In genomic region chr5:57713535-57713934, GRCh38 we compare ENCODE assay signal across 5 cellular contexts.
DNase-seq lines count a peak whose midpoint lies in the region; ATAC-seq, FAIRE-seq and TF ChIP-seq lines count a peak whose summit lies in the region.
"Not testable (repeated sequence)": the region's sequence is repeated elsewhere in the genome, so short reads cannot be mapped to it uniquely, and the experiment has no call there.

No MANE protein-coding gene starts in this region.

- not testable (repeated sequence) for DNase-seq in IMR-90; K562 (ENCODE audit: extremely low read depth in 1 of 4, low spot score in 3 of 4); mammary epithelial cell; HepG2 (ENCODE audit: low spot score)

- H3K36me3 ChIP-seq in HEK293 (ENCODE audit: control insufficient read depth in 2 of 2, insufficient read depth in 1 of 2, low read length in 2 of 2); IMR-90 (ENCODE audit: control insufficient read depth, insufficient read depth, low read length); K562 (ENCODE audit: control insufficient read depth, insufficient read depth, low read length); mammary epithelial cell (ENCODE audit: insufficient read depth, low read length); HepG2 (replicated peaks in 1 of 2; ENCODE audit: control insufficient read depth in 1 of 2, insufficient read depth in 2 of 2, low read length in 2 of 2): not testable (repeated sequence)

- H3K79me1 ChIP-seq in IMR-90 (ENCODE audit: low read depth in 1 of 2, low read length in 2 of 2): not testable (repeated sequence)

- H2AFZ ChIP-seq in IMR-90 (replicated peaks; ENCODE audit: low read length, poor library complexity); K562 (ENCODE audit: low read depth, low read length); HepG2 (ENCODE audit: low read length): not testable (repeated sequence)
- peak overlapping the region; percentile 41 for H2AFZ ChIP-seq in mammary epithelial cell (ENCODE audit: low read depth, low read length)

- H4K91ac ChIP-seq in IMR-90 (ENCODE audit: insufficient read depth, low read depth, low read length): not testable (repeated sequence)

- H3K23ac ChIP-seq in IMR-90 (ENCODE audit: low read depth, low read length): not testable (repeated sequence)

- not testable (repeated sequence) for FAIRE-seq in K562 (lab: Jason Lieb, UNC); HepG2 (lab: Jason Lieb, UNC)

- H3K4me3 ChIP-seq in HEK293 (ENCODE audit: low read depth, low read length); IMR-90 (ENCODE audit: insufficient read depth, low read depth, low read length); K562; mammary epithelial cell (replicated peaks in 1 of 3; ENCODE audit: insufficient read depth in 1 of 3, low read depth in 2 of 3, low read length in 3 of 3); HepG2 (replicated peaks in 1 of 3; ENCODE audit: insufficient read depth in 1 of 3, low read depth in 2 of 3, low read length in 3 of 3): not testable (repeated sequence)

- not testable (repeated sequence) for H3K27me3 ChIP-seq in IMR-90 (ENCODE audit: control insufficient read depth, insufficient read depth, low read length); K562 (ENCODE audit: control insufficient read depth in 2 of 2, insufficient read depth in 2 of 2, low read length in 2 of 2); mammary epithelial cell (ENCODE audit: insufficient read depth, low read length); HepG2 (ENCODE audit: control insufficient read depth in 1 of 2, insufficient read depth in 2 of 2, low read length in 2 of 2)

- not testable (repeated sequence) for H2AK9ac ChIP-seq in IMR-90 (replicated peaks; ENCODE audit: low read depth, low read length, poor library complexity)

- not testable (repeated sequence) for H3K18ac ChIP-seq in IMR-90 (ENCODE audit: low read depth, low read length)

- H3K79me2 ChIP-seq in K562 (ENCODE audit: control insufficient read depth, insufficient read depth, low read length); mammary epithelial cell (ENCODE audit: insufficient read depth, low read length); HepG2 (ENCODE audit: insufficient read depth, low read length): not testable (repeated sequence)

- 0 out of 3 replicates have a peak overlapping the region, but pooled peaks have one; percentile 35 for H2BK15ac ChIP-seq in IMR-90 (ENCODE audit: low read depth, low read length)

- H2BK120ac ChIP-seq in IMR-90 (ENCODE audit: low read depth, low read length): not testable (repeated sequence)

- CTCF ChIA-PET in HEK293 (lab: Yijun Ruan, JAX); IMR-90 (lab: Yijun Ruan, JAX); K562 (lab: Yijun Ruan, JAX; ENCODE audit: low intra/inter-chr PET ratio); mammary epithelial cell (lab: Charles Lee; ENCODE audit: low non-redundant PET); HepG2 (lab: Yijun Ruan, JAX; ENCODE audit: low intra/inter-chr PET ratio, low total read pairs): not testable (repeated sequence)

- not testable (repeated sequence) for H4K5ac ChIP-seq in IMR-90 (ENCODE audit: low read depth, low read length)

- not testable (repeated sequence) for H3K4ac ChIP-seq in IMR-90 (ENCODE audit: low read depth, low read length)

- in situ Hi-C loops in IMR-90 (cut with MboI; ENCODE audit: low sequenced_read_pairs); K562 (cut with MboI); mammary epithelial cell (cut with MboI; ENCODE audit: low sequenced_read_pairs in 2 of 2); HepG2 (cut with HindIII; ENCODE audit: extremely low pct_ligation_motif_present, low pct_unique_long_range_greater_than_20kb): not testable (repeated sequence)

- H3K9me3 ChIP-seq in HEK293 (ENCODE audit: control insufficient read depth, insufficient read depth, low read depth, low read length); IMR-90 (ENCODE audit: control insufficient read depth, insufficient read depth, low read length); K562 (replicated peaks; ENCODE audit: control insufficient read depth, insufficient read depth, low read depth, low read length); mammary epithelial cell (replicated peaks; ENCODE audit: insufficient read depth, low read length); HepG2 (ENCODE audit: low read length): not testable (repeated sequence)

- H3K9me1 ChIP-seq in IMR-90 (ENCODE audit: insufficient read depth, low read length); K562 (ENCODE audit: control insufficient read depth, insufficient read depth, low read length): not testable (repeated sequence)

- H3K14ac ChIP-seq in IMR-90 (replicated peaks; ENCODE audit: low read depth, low read length): not testable (repeated sequence)

- H3K56ac ChIP-seq in IMR-90 (ENCODE audit: extremely low read depth, insufficient read depth, low read length): not testable (repeated sequence)

- not testable (repeated sequence) for H3K4me1 ChIP-seq in HEK293 (ENCODE audit: control insufficient read depth, insufficient read depth, low read length); IMR-90 (ENCODE audit: control insufficient read depth, insufficient read depth, low read length); K562 (replicated peaks in 1 of 2; ENCODE audit: control insufficient read depth in 2 of 2, insufficient read depth in 2 of 2, low read length in 2 of 2); mammary epithelial cell (ENCODE audit: insufficient read depth, low read length)
- H3K4me1 ChIP-seq in HepG2 (ENCODE audit: insufficient read depth, low read length): peaks cover 15% of the 10 kb centered on the region

- not testable (repeated sequence) for H2BK20ac ChIP-seq in IMR-90 (ENCODE audit: low read depth, low read length)

- ATAC-seq in IMR-90 (ENCODE audit: low read depth); K562; HepG2: not testable (repeated sequence)

- H2AK5ac ChIP-seq in IMR-90 (ENCODE audit: low read depth, low read length): not testable (repeated sequence)

- TF ChIP-seq POLR2A in IMR-90 (IDR thresholded peaks at IDR 0.05; ENCODE audit: low read depth, low read length); K562 (conservative IDR thresholded peaks at IDR 0.05); HepG2 (IDR thresholded peaks at IDR 0.05; ENCODE audit: insufficient read depth in 1 of 2, low read depth in 2 of 2, low read length in 2 of 2): not testable (repeated sequence)

- not testable (repeated sequence) for H3K27ac ChIP-seq in HEK293 (ENCODE audit: extremely low read depth, low read depth, low read length); IMR-90 (ENCODE audit: insufficient read depth, low read length); K562 (ENCODE audit: extremely low read depth, low read depth, low read length); mammary epithelial cell (ENCODE audit: insufficient read depth, low read depth, low read length); HepG2 (ENCODE audit: extremely low read length, insufficient read depth, low read length)

- H4K8ac ChIP-seq in IMR-90 (ENCODE audit: low read depth in 2 of 2, low read length in 2 of 2): not testable (repeated sequence)

- not testable (repeated sequence) for H3K9ac ChIP-seq in IMR-90 (ENCODE audit: low read depth, low read length); K562 (ENCODE audit: insufficient read depth in 1 of 2, low read depth in 2 of 2, low read length in 2 of 2); mammary epithelial cell (ENCODE audit: insufficient read depth, low read length); HepG2 (ENCODE audit: insufficient read depth, low read depth, low read length)

- POLR2A ChIA-PET in HEK293 (lab: Yijun Ruan, JAX); IMR-90 (lab: Charles Lee; ENCODE audit: unreplicated experiment); K562 (lab: Yijun Ruan, JAX); HepG2 (lab: Yijun Ruan, JAX): not testable (repeated sequence)

- not testable (repeated sequence) for TF ChIP-seq CTCF in HEK293 (tag by site-specific recombination; IDR thresholded peaks at IDR 0.05); IMR-90 (conservative IDR thresholded peaks at IDR 0.05; ENCODE audit: low read depth, low read length); K562 (IDR thresholded peaks at IDR 0.05 in 2 of 3, conservative IDR thresholded peaks at IDR 0.05 in 1 of 3; ENCODE audit: insufficient read depth in 2 of 3, low read depth in 1 of 3, low read length in 3 of 3); mammary epithelial cell (conservative IDR thresholded peaks at IDR 0.05 in 1 of 2, IDR thresholded peaks at IDR 0.05 in 1 of 2; ENCODE audit: extremely low read depth in 1 of 2, insufficient read depth in 1 of 2, low read depth in 1 of 2, low read length in 2 of 2); HepG2 (CRISPR knock-in tag; IDR thresholded peaks at IDR 0.05)

- dilution Hi-C loops in IMR-90 (cut with HindIII; ENCODE audit: low sequenced_read_pairs, unreplicated experiment); mammary epithelial cell (cut with HindIII; ENCODE audit: low sequenced_read_pairs): not testable (repeated sequence)

- intact Hi-C loops in IMR-90 (cut with micrococcal nuclease): loop anchor here (10.0 kb wide), 1 partner anchor 751 kb away; the partner anchor contains the start of gene PLK2
- intact Hi-C loops in K562 (cut with micrococcal nuclease); mammary epithelial cell (cut with micrococcal nuclease); HepG2 (cut with micrococcal nuclease; ENCODE audit: unreplicated experiment): not testable (repeated sequence)

- not testable (repeated sequence) for TF ChIP-seq EP300 in K562 (IDR thresholded peaks at IDR 0.05; ENCODE audit: low read length); HepG2 (IDR thresholded peaks at IDR 0.05; ENCODE audit: low read depth in 2 of 2, low read length in 2 of 2); HepG2 (CRISPR knock-in tag; IDR thresholded peaks at IDR 0.05; ENCODE audit: borderline replicate concordance)

- not testable (repeated sequence) for H4K20me1 ChIP-seq in IMR-90 (ENCODE audit: insufficient read depth, low read length); K562 (replicated peaks; ENCODE audit: control insufficient read depth, insufficient read depth, low read length); mammary epithelial cell (ENCODE audit: insufficient read depth, low read length); HepG2 (ENCODE audit: insufficient read depth, low read length)

- not testable (repeated sequence) for TF ChIP-seq RAD21 in IMR-90 (IDR thresholded peaks at IDR 0.05; ENCODE audit: low read length); K562 (CRISPR knock-in tag; conservative IDR thresholded peaks at IDR 0.05 in 1 of 2, IDR thresholded peaks at IDR 0.05 in 1 of 2); HepG2 (CRISPR knock-in tag; IDR thresholded peaks at IDR 0.05)

- not testable (repeated sequence) for BruUV-seq in IMR-90 (replicated peaks; lab: Mats Ljungman, UMichigan); K562 (replicated peaks; lab: Mats Ljungman, UMichigan); mammary epithelial cell (replicated peaks; lab: Mats Ljungman, UMichigan); HepG2 (replicated peaks; lab: Mats Ljungman, UMichigan)

- no CpG with 5 or more reads among the region's 3 CpGs for WGBS in IMR-90 (ENCODE audit: extremely low coverage in 2 of 2, insufficient read length in 1 of 2), 2 experiments
- WGBS in K562 (ENCODE audit: insufficient coverage, low coverage, missing lambda C conversion rate): 9% methylated on average over 3 of the region's 3 CpGs
- 93% methylated on average over 3 of the region's 3 CpGs for WGBS in mammary epithelial cell (ENCODE audit: low coverage, missing lambda C conversion rate)
- WGBS in HepG2 (ENCODE audit: low lambda C conversion rate): 28% methylated on average over 3 of the region's 3 CpGs

- not testable (repeated sequence) for H2BK5ac ChIP-seq in IMR-90 (ENCODE audit: low read depth, low read length, poor library complexity, severe bottlenecking)

- H3K4me2 ChIP-seq in IMR-90 (ENCODE audit: low read depth, low read length); K562 (ENCODE audit: insufficient read depth, low read length); mammary epithelial cell (ENCODE audit: insufficient read depth, low read depth, low read length); HepG2 (ENCODE audit: low read depth, low read length): not testable (repeated sequence)
